ENCODE assay signal across 1 cellular context in the genomic region with DNA sequence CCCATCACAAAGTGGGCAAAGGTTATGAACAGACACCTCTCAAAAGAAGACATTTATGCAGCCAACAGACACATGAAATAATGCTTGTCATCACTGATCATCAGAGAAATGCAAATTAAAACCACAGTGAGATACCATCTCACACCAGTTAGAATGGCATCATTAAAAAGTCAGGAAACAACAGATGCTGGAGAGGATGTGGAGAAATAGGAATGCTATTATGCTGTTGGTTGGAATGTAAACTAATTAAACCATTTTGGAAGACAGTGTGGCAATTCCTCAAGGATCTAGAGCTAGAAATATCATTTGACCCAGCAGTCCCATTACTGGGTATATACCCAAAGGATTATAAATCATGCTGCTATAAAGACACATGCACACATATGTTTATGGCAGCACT. TPM values are rescaled to one million over a fixed set of nuclear protein-coding genes. Genes with fewer than 3 reads are reported as not detected.
"Had no signal": no experiment of that assay in that cellular context is flagged by ENCODE, and none has a peak within 500 bp of the region (broad histone marks: within the 10 kb centered on the region; RNA-seq: fewer than 3 reads in every experiment).

No MANE protein-coding gene starts in this region.

RNA-seq across cellular contexts. Expression of a gene that starts 14.1 kb away (rescaled TPM):
- total RNA-seq: activated B cell treated with CpG ODN at 0.5 μM for 24 hours had no signal
